15 cellular contexts compared by ENCODE assay signal in genomic region chr2:10007921-10008808, GRCh38. TPM values are rescaled to one million over a fixed set of nuclear protein-coding genes. Genes with fewer than 3 reads are reported as not detected.
DNase-seq lines count a peak whose midpoint lies in the region; ATAC-seq and TF ChIP-seq lines count a peak whose summit lies in the region.
"Had no signal": no experiment of that assay in that cellular context is flagged by ENCODE, and none has a peak within 500 bp of the region (broad histone marks: within the 10 kb centered on the region; RNA-seq: fewer than 3 reads in every experiment).

No MANE protein-coding gene starts in this region.

- no peaks in the 10 kb centered on the region for H3K9me3 Mint-ChIP-seq in type B pancreatic cell
- no peaks in the 10 kb centered on the region for H3K9me3 Mint-ChIP-seq in activated CD8-positive, alpha-beta memory T cell treated with anti-CD3 and anti-CD28 coated beads, Interleukin-2, amount 10 ng/mL, durations not matched to agents 7 days and 5 days (ENCODE audit: low read depth)
- H3K9me3 Mint-ChIP-seq in activated naive CD8-positive, alpha-beta T cell treated with anti-CD3 and anti-CD28 coated beads for 36 hours, result no peaks in the 10 kb centered on the region
- H3K9me3 Mint-ChIP-seq: activated T-cell treated with anti-CD3 and anti-CD28 coated beads, Interleukin-2, amount 50 U/mL, for 4 hours had no signal

- no peaks in the 10 kb centered on the region for H3K27me3 ChIP-seq in osteoblast (ENCODE audit: insufficient read depth, low read length)

- no peaks in the 10 kb centered on the region for H3K36me3 ChIP-seq in osteoblast (ENCODE audit: insufficient read depth, low read length)

- H3K9me3 ChIP-seq in osteoblast (ENCODE audit: low read depth, low read length), result no peaks in the 10 kb centered on the region

- H3K4me3 ChIP-seq in osteoblast (ENCODE audit: insufficient read depth, low read length), result peak overlapping the region; percentile 50

- peak; percentile 81 for DNase-seq in NCI-H82 (lab: John Stamatoyannopoulos, UW)
- peak; percentile 45 for DNase-seq in fibroblast of peridontal ligament (ENCODE audit: extremely low read depth)
- DNase-seq in osteoblast (ENCODE audit: insufficient read length, low spot score, missing footprints), result peak; percentile 85
- DNase-seq in type B pancreatic cell (ENCODE audit: extremely low spot score, unreplicated experiment), result no peak
- DNase-seq in activated CD8-positive, alpha-beta memory T cell treated with anti-CD3 and anti-CD28 coated beads, Interleukin-2, amount 10 ng/mL, durations not matched to agents 7 days and 5 days, result no peak
- DNase-seq in NCI-H446 treated with DMSO at 0.1 percent for 48 hours (lab: John Stamatoyannopoulos, UW), result no peak
- DNase-seq in activated naive CD8-positive, alpha-beta T cell treated with anti-CD3 and anti-CD28 coated beads for 36 hours, result no peak
- DNase-seq: activated CD4-positive, alpha-beta T cell treated with anti-CD3 and anti-CD28 coated beads for 48 hours; activated T-cell treated with anti-CD3 and anti-CD28 coated beads, Interleukin-2, amount 50 U/mL, for 4 hours; amygdala; CD4-positive, CD25-positive, alpha-beta regulatory T cell; dermis blood vessel endothelial cell; nucleus accumbens; stimulated activated CD8-positive, alpha-beta memory T cell treated with anti-CD3 and anti-CD28 coated beads, Interleukin-4, amount 100 ng/mL, for 48 hours; T-helper 17 cell had no signal

- H3K27me3 Mint-ChIP-seq in type B pancreatic cell, result no peaks in the 10 kb centered on the region
- peaks cover 28% of the 10 kb centered on the region for H3K27me3 Mint-ChIP-seq in activated CD8-positive, alpha-beta memory T cell treated with anti-CD3 and anti-CD28 coated beads, Interleukin-2, amount 10 ng/mL, durations not matched to agents 7 days and 5 days
- peaks cover 24% of the 10 kb centered on the region for H3K27me3 Mint-ChIP-seq in activated naive CD8-positive, alpha-beta T cell treated with anti-CD3 and anti-CD28 coated beads for 36 hours

- H3K27ac ChIP-seq in osteoblast (ENCODE audit: low read depth, low read length), result peak overlapping the region; percentile 45

- peaks cover 8% of the 10 kb centered on the region for H3K36me3 Mint-ChIP-seq in type B pancreatic cell
- H3K36me3 Mint-ChIP-seq in activated CD8-positive, alpha-beta memory T cell treated with anti-CD3 and anti-CD28 coated beads, Interleukin-2, amount 10 ng/mL, durations not matched to agents 7 days and 5 days, result no peaks in the 10 kb centered on the region
- H3K36me3 Mint-ChIP-seq in activated naive CD8-positive, alpha-beta T cell treated with anti-CD3 and anti-CD28 coated beads for 36 hours, result no peaks in the 10 kb centered on the region
- H3K36me3 Mint-ChIP-seq: CD4-positive, CD25-positive, alpha-beta regulatory T cell had no signal

- H3K4me3 Mint-ChIP-seq in type B pancreatic cell, result no peak overlapping the region
- no peak overlapping the region for H3K4me3 Mint-ChIP-seq in activated CD8-positive, alpha-beta memory T cell treated with anti-CD3 and anti-CD28 coated beads, Interleukin-2, amount 10 ng/mL, durations not matched to agents 7 days and 5 days
- no peak overlapping the region for H3K4me3 Mint-ChIP-seq in activated naive CD8-positive, alpha-beta T cell treated with anti-CD3 and anti-CD28 coated beads for 36 hours
- H3K4me3 Mint-ChIP-seq: activated T-cell treated with anti-CD3 and anti-CD28 coated beads, Interleukin-2, amount 50 U/mL, for 4 hours; CD4-positive, CD25-positive, alpha-beta regulatory T cell; T-helper 17 cell had no signal

- no peaks in the 10 kb centered on the region for H4K20me1 ChIP-seq in osteoblast (ENCODE audit: insufficient read depth, low read length)

- H3K27ac Mint-ChIP-seq in type B pancreatic cell, result peak overlapping the region; percentile 83
- no peak overlapping the region for H3K27ac Mint-ChIP-seq in activated CD8-positive, alpha-beta memory T cell treated with anti-CD3 and anti-CD28 coated beads, Interleukin-2, amount 10 ng/mL, durations not matched to agents 7 days and 5 days
- H3K27ac Mint-ChIP-seq in activated naive CD8-positive, alpha-beta T cell treated with anti-CD3 and anti-CD28 coated beads for 36 hours, result no peak overlapping the region
- H3K27ac Mint-ChIP-seq: CD4-positive, CD25-positive, alpha-beta regulatory T cell; T-helper 17 cell had no signal

- peak overlapping the region; percentile 67 for H2AFZ ChIP-seq in osteoblast (ENCODE audit: low read length)

- peaks cover 33% of the 10 kb centered on the region for H3K4me1 ChIP-seq in osteoblast (ENCODE audit: insufficient read depth, low read length)

- ATAC-seq in activated CD8-positive, alpha-beta memory T cell treated with anti-CD3 and anti-CD28 coated beads, Interleukin-2, amount 10 ng/mL, durations not matched to agents 7 days and 5 days, result no peak
- ATAC-seq: activated T-cell treated with anti-CD3 and anti-CD28 coated beads, Interleukin-2, amount 50 U/mL, for 4 hours; T-helper 17 cell had no signal

- peak overlapping the region; percentile 75 for H3K4me2 ChIP-seq in osteoblast (ENCODE audit: insufficient read depth, low read length)

- H3K79me2 ChIP-seq in osteoblast (ENCODE audit: insufficient read depth, low read length), result no peaks in the 10 kb centered on the region

- H3K4me1 Mint-ChIP-seq in type B pancreatic cell (ENCODE audit: unreplicated experiment), result peaks cover 17% of the 10 kb centered on the region
- no peaks in the 10 kb centered on the region for H3K4me1 Mint-ChIP-seq in activated CD8-positive, alpha-beta memory T cell treated with anti-CD3 and anti-CD28 coated beads, Interleukin-2, amount 10 ng/mL, durations not matched to agents 7 days and 5 days
- no peaks in the 10 kb centered on the region for H3K4me1 Mint-ChIP-seq in activated naive CD8-positive, alpha-beta T cell treated with anti-CD3 and anti-CD28 coated beads for 36 hours

- CTCF ChIA-PET in activated CD8-positive, alpha-beta memory T cell treated with anti-CD3 and anti-CD28 coated beads, Interleukin-2, amount 10 ng/mL, durations not matched to agents 7 days and 5 days (lab: Charles Lee), result no interaction called here

- peak; percentile 32 for TF ChIP-seq CTCF in osteoblast (IDR thresholded peaks at IDR 0.05; ENCODE audit: extremely low read depth, low read depth, low read length)
- no peak for TF ChIP-seq CTCF in type B pancreatic cell (conservative IDR thresholded peaks at IDR 0.05)

RNA-seq across cellular contexts. Expression of gene KLF11, which starts 35.2 kb away (rescaled TPM):
- total RNA-seq in osteoblast (6.8 and 8.3 TPM in 2 replicates), type B pancreatic cell (ENCODE audit: low replicate concordance) (11.8 and 13.1 TPM in 2 replicates)
- total RNA-seq in activated CD8-positive, alpha-beta memory T cell treated with anti-CD3 and anti-CD28 coated beads, Interleukin-2, amount 10 ng/mL, durations not matched to agents 7 days and 5 days, result 10 to 100 TPM; 10.4 to 11.0 TPM
- 1 to 10 TPM; 3.7 to 3.9 TPM for total RNA-seq in activated naive CD8-positive, alpha-beta T cell treated with anti-CD3 and anti-CD28 coated beads for 36 hours

RNA-seq across cellular contexts. Expression of gene GRHL1, which starts 56.7 kb away (rescaled TPM):
- 0.29 and 0.36 TPM in 2 replicates for total RNA-seq in osteoblast
- total RNA-seq in type B pancreatic cell (ENCODE audit: low replicate concordance), result 37.4 and 120 TPM in 2 replicates
- 1 to 10 TPM in 1 of 2 experiments, under 1 TPM in 1; 0.64 to 1.0 TPM for total RNA-seq in activated CD8-positive, alpha-beta memory T cell treated with anti-CD3 and anti-CD28 coated beads, Interleukin-2, amount 10 ng/mL, durations not matched to agents 7 days and 5 days
- total RNA-seq in activated naive CD8-positive, alpha-beta T cell treated with anti-CD3 and anti-CD28 coated beads for 36 hours, result under 1 TPM; 0.49 to 0.76 TPM

Comparison
In these comparisons a context has a peak if more than half of its experiments do, and no peak if none do; other contexts are left out.
1. DNase-seq: peak in NCI-H82 (single experiment), fibroblast of peridontal ligament (single experiment) and osteoblast (single experiment); none in type B pancreatic cell (single experiment), activated CD8-positive, alpha-beta memory T cell treated with anti-CD3 and anti-CD28 coated beads, Interleukin-2, amount 10 ng/mL, durations not matched to agents 7 days and 5 days (single experiment), NCI-H446 treated with DMSO at 0.1 percent for 48 hours (single experiment) and activated naive CD8-positive, alpha-beta T cell treated with anti-CD3 and anti-CD28 coated beads for 36 hours (single experiment).
2. RNA of gene GRHL1, which starts 56.7 kb away (total RNA-seq): 37.4 to 120 TPM in type B pancreatic cell; 0.64 to 1.0 TPM in activated CD8-positive, alpha-beta memory T cell treated with anti-CD3 and anti-CD28 coated beads, Interleukin-2, amount 10 ng/mL, durations not matched to agents 7 days and 5 days, 0.49 to 0.76 TPM in activated naive CD8-positive, alpha-beta T cell treated with anti-CD3 and anti-CD28 coated beads for 36 hours and 0.29 to 0.36 TPM in osteoblast; every median in the first group is over 10 times any median in the second.